ENCODE assay signal across 10 cellular contexts in the genomic region with DNA sequence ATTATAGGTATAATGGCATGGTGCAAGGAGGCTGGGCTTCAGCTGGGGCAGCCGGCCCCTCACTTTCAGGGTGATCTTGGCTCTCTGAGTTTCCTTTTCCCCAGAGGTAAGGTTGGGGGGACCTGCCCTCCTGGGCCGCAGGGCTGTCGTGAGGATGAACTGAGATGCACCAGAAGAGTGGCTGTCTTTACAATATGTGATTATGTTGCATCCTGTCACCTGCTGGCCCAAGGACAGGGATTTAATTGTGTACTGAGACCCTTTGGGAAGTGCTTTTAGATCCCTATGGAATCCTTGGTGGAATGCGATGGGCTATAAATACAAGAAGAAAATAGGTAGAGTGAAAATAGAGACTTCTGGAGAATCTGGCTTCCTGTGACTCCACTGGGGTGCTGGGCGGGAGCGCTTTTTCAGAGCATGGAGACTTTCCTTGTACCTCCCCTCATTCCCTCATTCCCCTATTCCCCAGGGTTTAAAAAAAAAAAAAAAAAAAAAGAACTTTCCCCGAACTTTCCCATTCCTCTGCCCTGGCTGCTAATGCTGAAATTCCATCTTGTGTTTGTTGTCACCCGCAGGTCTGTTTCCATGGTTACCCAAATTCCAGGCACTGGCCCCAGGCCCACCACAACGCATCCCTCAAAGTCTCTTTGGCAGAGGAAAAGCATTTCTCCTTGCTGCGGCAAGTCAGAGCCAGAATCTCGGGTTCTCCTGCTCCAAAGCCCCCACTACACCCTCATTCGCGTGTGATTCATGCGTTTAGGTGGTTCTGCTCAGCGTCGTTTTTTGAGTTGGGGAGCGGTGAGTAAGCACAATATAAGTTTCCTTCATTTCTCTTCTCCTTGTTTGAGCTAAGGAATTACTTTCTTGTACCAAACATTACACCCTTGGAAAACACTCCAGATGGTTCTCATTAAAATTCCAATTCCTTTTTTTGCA. TPM values are rescaled to one million over a fixed set of nuclear protein-coding genes. Genes with fewer than 3 reads are reported as not detected.
A peak's percentile ranks its signal among the peaks of the same experiment; 100 is the strongest.
DNase-seq lines count a peak whose midpoint lies in the region; TF ChIP-seq lines count a peak whose summit lies in the region.
"Had no signal": no experiment of that assay in that cellular context is flagged by ENCODE, and none has a peak within 500 bp of the region (broad histone marks: within the 10 kb centered on the region; RNA-seq: fewer than 3 reads in every experiment).

No MANE protein-coding gene starts in this region.

- H3K36me3 ChIP-seq in ACC112 (ENCODE audit: insufficient read depth, low read length) (no peaks in the 10 kb centered on the region), SJCRH30 (no peaks in the 10 kb centered on the region), neuronal stem cell (replicated peaks in 1 of 2; ENCODE audit: control insufficient read depth in 2 of 2, insufficient read depth in 2 of 2, low read length in 2 of 2) (no peaks in the 10 kb centered on the region)
- H3K36me3 ChIP-seq in CD4-positive, alpha-beta memory T cell (ENCODE audit: insufficient read depth, low read length) = no peaks in the 10 kb centered on the region

- CTCF ChIA-PET in CD4-positive, alpha-beta memory T cell (lab: Charles Lee; ENCODE audit: partially characterized antibody) = interaction anchor here (1.1 to 1.5 kb wide), 2 partner anchors 9 to 11 kb away, joined by 4 to 6 read pairs; no protein-coding TSS in a partner anchor

- H3K9me3 Mint-ChIP-seq in CD4-positive, alpha-beta memory T cell = no peaks in the 10 kb centered on the region

- POLR2A ChIA-PET in CD4-positive, alpha-beta memory T cell (lab: Charles Lee; ENCODE audit: partially characterized antibody) = no interaction called here

- H2AFZ ChIP-seq in ACC112 (ENCODE audit: low read length, unreplicated experiment) = peak overlapping the region; percentile 61
- H2AFZ ChIP-seq in neuronal stem cell (ENCODE audit: low read length) = peak overlapping the region; percentile 69
- H2AFZ ChIP-seq: parathyroid adenoma had no signal

- no peak overlapping the region for H3K23ac ChIP-seq in neuronal stem cell (ENCODE audit: low read depth, low read length, poor library complexity)

- H2AK5ac ChIP-seq in neuronal stem cell (ENCODE audit: low read depth, low read length) = peak overlapping the region; percentile 16

- peaks cover 41% of the 10 kb centered on the region for H3K4me1 ChIP-seq in ACC112 (ENCODE audit: control insufficient read depth, insufficient read depth, low read length, unreplicated experiment)
- peaks cover 31% of the 10 kb centered on the region for H3K4me1 ChIP-seq in SJCRH30
- H3K4me1 ChIP-seq in neuronal stem cell (ENCODE audit: control insufficient read depth in 2 of 2, insufficient read depth in 1 of 2, low read depth in 1 of 2, low read length in 2 of 2) = peaks cover 19 to 21% of the 10 kb centered on the region in 2 donors
- H3K4me1 ChIP-seq in CD4-positive, alpha-beta memory T cell (ENCODE audit: insufficient read depth, low read length) = no peaks in the 10 kb centered on the region

- peak overlapping the region; percentile 98 for H2BK12ac ChIP-seq in neuronal stem cell (ENCODE audit: low read length)

- H4K91ac ChIP-seq in neuronal stem cell (ENCODE audit: low read depth, low read length, poor library complexity) = no peak overlapping the region

- peak overlapping the region; percentile 87 for H3K18ac ChIP-seq in neuronal stem cell (ENCODE audit: low read length)

- H3K4ac ChIP-seq in neuronal stem cell (ENCODE audit: low read length) = no peak overlapping the region

- H3K79me1 ChIP-seq in neuronal stem cell (ENCODE audit: low read depth, low read length) = no peaks in the 10 kb centered on the region

- H2BK5ac ChIP-seq in neuronal stem cell (ENCODE audit: low read length) = peak overlapping the region; percentile 69

- peaks cover 6 to 17% of the 10 kb centered on the region in 2 donors for H3K27me3 Mint-ChIP-seq in CD4-positive, alpha-beta memory T cell

- WGBS in neuronal stem cell (ENCODE audit: extremely low coverage in 2 of 2, insufficient read length in 2 of 2, insufficient replicate concordance in 1 of 2), 2 donors = no CpG with 5 or more reads among the region's 17 CpGs

- H3K14ac ChIP-seq in neuronal stem cell (ENCODE audit: low read length) = no peak overlapping the region

- no peaks in the 10 kb centered on the region for H3K79me2 ChIP-seq in ACC112 (ENCODE audit: control insufficient read depth, insufficient read depth, low read length, unreplicated experiment)
- H3K79me2 ChIP-seq: parathyroid adenoma had no signal

- no peak overlapping the region for H3K4me3 Mint-ChIP-seq in CD4-positive, alpha-beta memory T cell

- H4K8ac ChIP-seq in neuronal stem cell (ENCODE audit: low read depth, low read length) = no peak overlapping the region

- no peak overlapping the region for H2BK120ac ChIP-seq in neuronal stem cell (ENCODE audit: low read depth, low read length)

- H3K27ac ChIP-seq in ACC112 (ENCODE audit: low read depth, low read length) (peak overlapping the region; percentile 89), SJCRH30 (peak overlapping the region; percentile 43; the same call in 1 of the 2 replicates), neuronal stem cell (replicated peaks; ENCODE audit: low read length) (peak overlapping the region; percentile 96)
- no peak overlapping the region for H3K27ac ChIP-seq in CD4-positive, alpha-beta memory T cell (ENCODE audit: low read depth, low read length)

- no peak overlapping the region for H3K27ac Mint-ChIP-seq in CD4-positive, alpha-beta memory T cell

- H3K9me3 ChIP-seq in SJCRH30 (replicated peaks) (no peaks in the 10 kb centered on the region), neuronal stem cell (replicated peaks in 1 of 2; ENCODE audit: control insufficient read depth in 2 of 2, insufficient read depth in 1 of 2, low read depth in 1 of 2, low read length in 2 of 2) (no peaks in the 10 kb centered on the region)
- H3K9me3 ChIP-seq in CD4-positive, alpha-beta memory T cell (ENCODE audit: control insufficient read depth in 1 of 2, low read length in 2 of 2) = no peaks in the 10 kb centered on the region

- no peaks in the 10 kb centered on the region for H3K4me1 Mint-ChIP-seq in CD4-positive, alpha-beta memory T cell

- H3K9ac ChIP-seq in neuronal stem cell (ENCODE audit: low read depth, low read length, poor library complexity) = no peak overlapping the region
- H3K9ac ChIP-seq: parathyroid adenoma had no signal

- intact Hi-C loops in CD4-positive, alpha-beta memory T cell (cut with micrococcal nuclease) = no loop called here

- H3K36me3 Mint-ChIP-seq in CD4-positive, alpha-beta memory T cell = no peaks in the 10 kb centered on the region

- H3K27me3 ChIP-seq in ACC112 (ENCODE audit: insufficient read depth, low read length) (no peaks in the 10 kb centered on the region), SJCRH30 (no peaks in the 10 kb centered on the region), neuronal stem cell (ENCODE audit: control insufficient read depth in 3 of 3, insufficient read depth in 3 of 3, low read depth in 1 of 3, low read length in 3 of 3) (no peaks in the 10 kb centered on the region)
- no peaks in the 10 kb centered on the region for H3K27me3 ChIP-seq in CD4-positive, alpha-beta memory T cell (ENCODE audit: insufficient read depth, low read length)

- peak overlapping the region; percentile 48 for H3K4me2 ChIP-seq in neuronal stem cell (ENCODE audit: insufficient read depth, low read length, poor library complexity, severe bottlenecking)

- H2BK15ac ChIP-seq in neuronal stem cell (ENCODE audit: low read length) = no peak overlapping the region

- DNase-seq in SJCRH30 = peak; percentile 76 to 84
- peak; percentile 96 for DNase-seq in fibroblast of pulmonary artery (ENCODE audit: low read depth)
- peak; percentile 94 for DNase-seq in neuronal stem cell (ENCODE audit: low spot score)
- DNase-seq in activated T-cell treated with anti-CD3 and anti-CD28 coated beads, Interleukin-2, amount 50 U/mL, for 1 hour = no peak
- DNase-seq in CD4-positive, alpha-beta memory T cell = no peak
- DNase-seq in stimulated activated CD4-positive, alpha-beta T cell treated with anti-CD3 and anti-CD28 coated beads, Interleukin-15, amount 100 ng/mL, for 24 hours = no peak
- DNase-seq in activated CD4-positive, alpha-beta T cell treated with anti-CD3 and anti-CD28 coated beads, Interleukin-2, amount 50 U/mL, for 48 hours = no peak
- DNase-seq: NCI-H748 treated with DMSO at 0.1 percent for 48 hours had no signal

- H3K4me3 ChIP-seq in ACC112 (ENCODE audit: low read depth, low read length) (peak overlapping the region; percentile 32; the same call in 1 of the 2 replicates), SJCRH30 (peak overlapping the region; percentile 22), fibroblast of pulmonary artery (replicated peaks; ENCODE audit: low read depth, low read length) (no peak overlapping the region), neuronal stem cell (ENCODE audit: low read length in 2 of 2) (no peak overlapping the region)
- no peak overlapping the region for H3K4me3 ChIP-seq in CD4-positive, alpha-beta memory T cell (ENCODE audit: low read length in 2 of 2)

- no peak for TF ChIP-seq CTCF in fibroblast of pulmonary artery (IDR thresholded peaks at IDR 0.05; ENCODE audit: low read length, missing control alignments)

RNA-seq across cellular contexts. Expression of a gene that starts 21.8 kb away (rescaled TPM):
- 70.1 and 76.2 TPM in 2 replicates for total RNA-seq in SJCRH30 (2014; rRNA removed; shearing (Covaris generic))
- polyA plus RNA-seq in neuronal stem cell (2013, experiment 1 of 2) = 68.7 TPM
- polyA plus RNA-seq in neuronal stem cell (2013, experiment 2 of 2) = 68.7 TPM
- 10 to 100 TPM; 40.9 to 41.1 TPM for total RNA-seq in CD4-positive, alpha-beta memory T cell
- 100 to 1,000 TPM in 1 of 2 donors, 10 to 100 TPM in 1; 87.6 to 146 TPM for polyA plus RNA-seq in CD4-positive, alpha-beta memory T cell

RNA-seq across cellular contexts. Expression of a gene that starts 21.9 kb away (rescaled TPM):
- total RNA-seq in SJCRH30 (2014; rRNA removed; shearing (Covaris generic)) = 22.8 and 36.1 TPM in 2 replicates
- polyA plus RNA-seq in neuronal stem cell (2013, experiment 1 of 2) = 30.4 TPM
- polyA plus RNA-seq in neuronal stem cell (2013, experiment 2 of 2) = 28.7 TPM
- 10 to 100 TPM; 31.6 to 40.1 TPM for total RNA-seq in CD4-positive, alpha-beta memory T cell
- 10 to 100 TPM; 12.8 to 19.6 TPM for polyA plus RNA-seq in CD4-positive, alpha-beta memory T cell

Comparison
In these comparisons a context has a peak if more than half of its experiments do, and no peak if none do; other contexts are left out.
1. H3K4me3 ChIP-seq: peak in ACC112 (single experiment) and SJCRH30 (single experiment); none in fibroblast of pulmonary artery (single experiment), neuronal stem cell (0 of 2) and CD4-positive, alpha-beta memory T cell (0 of 2).
2. DNase-seq: peak in SJCRH30 (2 of 2), fibroblast of pulmonary artery (single experiment) and neuronal stem cell (single experiment); none in activated T-cell treated with anti-CD3 and anti-CD28 coated beads, Interleukin-2, amount 50 U/mL, for 1 hour (single experiment), CD4-positive, alpha-beta memory T cell (0 of 5), stimulated activated CD4-positive, alpha-beta T cell treated with anti-CD3 and anti-CD28 coated beads, Interleukin-15, amount 100 ng/mL, for 24 hours (single experiment) and activated CD4-positive, alpha-beta T cell treated with anti-CD3 and anti-CD28 coated beads, Interleukin-2, amount 50 U/mL, for 48 hours (0 of 2).